ENCODE assay signal across 1 cellular context in the genomic region with DNA sequence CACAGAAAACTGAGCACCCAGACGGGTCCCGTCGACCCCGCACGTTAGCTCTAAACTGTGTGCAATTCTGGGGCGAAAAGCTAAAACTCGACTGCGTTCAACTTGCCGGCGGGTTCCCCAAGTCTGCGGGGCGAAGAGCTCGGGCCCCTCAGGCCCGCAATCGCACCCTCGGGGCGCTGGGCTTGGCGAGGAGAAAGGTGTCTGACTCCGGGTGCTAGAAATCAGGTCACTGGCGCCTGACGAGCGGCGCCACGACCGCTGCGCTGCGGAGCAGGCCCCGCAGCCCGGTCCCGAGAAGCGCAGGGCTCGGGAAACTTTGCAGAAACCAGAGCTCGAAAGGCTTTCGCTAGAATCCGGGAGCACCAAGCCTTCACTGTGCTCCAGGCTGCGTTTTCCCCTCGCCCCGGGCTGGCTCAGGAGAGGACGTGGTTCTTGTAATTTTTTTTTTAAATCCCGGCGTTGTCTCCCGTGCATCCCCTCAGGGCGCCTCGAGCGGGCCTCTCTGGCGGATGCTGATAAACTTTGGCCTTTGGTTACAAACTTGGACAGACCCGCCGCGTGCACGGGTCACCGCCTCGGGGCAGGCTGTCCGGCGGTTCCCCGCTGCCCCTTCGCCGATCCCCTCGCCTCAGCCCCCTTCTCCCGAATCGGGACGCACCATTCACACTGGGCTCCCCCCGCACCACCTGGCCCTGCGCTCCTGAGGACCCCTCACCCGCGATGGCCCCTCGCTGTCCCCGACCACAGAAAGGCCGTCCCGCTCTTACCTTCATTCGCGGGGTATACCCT.
TF ChIP-seq lines count a peak whose summit lies in the region.

No MANE protein-coding gene starts in this region.

TF ChIP-seq in H1, 55 proteins besides CTCF, POLR2A, EP300 and RAD21:
- no peak for TF ChIP-seq TAF7 (optimal IDR thresholded peaks at IDR 0.05; ENCODE audit: borderline replicate concordance, low read depth, low read length)
- no peak for TF ChIP-seq POLR2AphosphoS5 (IDR thresholded peaks at IDR 0.05; ENCODE audit: low read depth, low read length)
- no peak for TF ChIP-seq POU5F1 (IDR thresholded peaks at IDR 0.05; ENCODE audit: low read depth, low read length)
- TF ChIP-seq CREB1 (IDR thresholded peaks at IDR 0.05), result no peak
- no peak for TF ChIP-seq CHD2 (IDR thresholded peaks at IDR 0.05; ENCODE audit: low read length)
- no peak for TF ChIP-seq NANOG (IDR thresholded peaks at IDR 0.05; ENCODE audit: insufficient read depth, low read depth, low read length, poor library complexity, severe bottlenecking)
- no peak for TF ChIP-seq CBX5 (IDR thresholded peaks at IDR 0.05; ENCODE audit: low read depth, low read length)
- no peak for TF ChIP-seq KDM5A (IDR thresholded peaks at IDR 0.05; ENCODE audit: low read length)
- TF ChIP-seq, protein P1, sequence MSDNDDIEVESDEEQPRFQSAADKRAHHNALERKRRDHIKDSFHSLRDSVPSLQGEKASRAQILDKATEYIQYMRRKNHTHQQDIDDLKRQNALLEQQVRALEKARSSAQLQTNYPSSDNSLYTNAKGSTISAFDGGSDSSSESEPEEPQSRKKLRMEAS (IDR thresholded peaks at IDR 0.05), result peak; percentile 57
- TF ChIP-seq TCF12 (IDR thresholded peaks at IDR 0.05; ENCODE audit: low read depth, low read length), result no peak
- TF ChIP-seq GABPA (IDR thresholded peaks at IDR 0.05; ENCODE audit: borderline replicate concordance, insufficient read depth, low read length), result no peak
- no peak for TF ChIP-seq JUN (IDR thresholded peaks at IDR 0.05; ENCODE audit: low read depth, low read length)
- TF ChIP-seq CTBP2 (IDR thresholded peaks at IDR 0.05; ENCODE audit: borderline replicate concordance, insufficient read depth, insufficient read length, low read length), result no peak
- TF ChIP-seq SIX5 (IDR thresholded peaks at IDR 0.05; ENCODE audit: low read depth, low read length), result no peak
- TF ChIP-seq, protein P2, sequence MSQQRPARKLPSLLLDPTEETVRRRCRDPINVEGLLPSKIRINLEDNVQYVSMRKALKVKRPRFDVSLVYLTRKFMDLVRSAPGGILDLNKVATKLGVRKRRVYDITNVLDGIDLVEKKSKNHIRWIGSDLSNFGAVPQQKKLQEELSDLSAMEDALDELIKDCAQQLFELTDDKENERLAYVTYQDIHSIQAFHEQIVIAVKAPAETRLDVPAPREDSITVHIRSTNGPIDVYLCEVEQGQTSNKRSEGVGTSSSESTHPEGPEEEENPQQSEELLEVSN (IDR thresholded peaks at IDR 0.05), result peak; percentile 61; the same call in 1 of the 2 replicates
- TF ChIP-seq SIRT6 (IDR thresholded peaks at IDR 0.05; ENCODE audit: low read length), result no peak
- TF ChIP-seq, protein P3, sequence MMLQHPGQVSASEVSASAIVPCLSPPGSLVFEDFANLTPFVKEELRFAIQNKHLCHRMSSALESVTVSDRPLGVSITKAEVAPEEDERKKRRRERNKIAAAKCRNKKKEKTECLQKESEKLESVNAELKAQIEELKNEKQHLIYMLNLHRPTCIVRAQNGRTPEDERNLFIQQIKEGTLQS (IDR thresholded peaks at IDR 0.05; ENCODE audit: insufficient read depth, low read depth, low read length), result no peak
- no peak for TF ChIP-seq YY1 (IDR thresholded peaks at IDR 0.05; ENCODE audit: low read depth, low read length)
- peak; percentile 65 for TF ChIP-seq ASH2L (IDR thresholded peaks at IDR 0.05; ENCODE audit: low read length)
- TF ChIP-seq KDM1A (IDR thresholded peaks at IDR 0.05; ENCODE audit: borderline replicate concordance, low read length), result no peak
- TF ChIP-seq HDAC6 (IDR thresholded peaks at IDR 0.05; ENCODE audit: low read depth, low read length), result no peak
- 0 out of 2 replicates have a peak, but pooled peaks have one; percentile 52 for TF ChIP-seq PHF8 (conservative IDR thresholded peaks at IDR 0.05; ENCODE audit: low read depth, low read length)
- no peak for TF ChIP-seq TBP (IDR thresholded peaks at IDR 0.05; ENCODE audit: low read depth, low read length)
- 0 out of 4 replicates have a peak, but pooled peaks of 1 of the 2 experiments have one; percentile 43 for TF ChIP-seq HDAC2 (IDR thresholded peaks at IDR 0.05; ENCODE audit: borderline replicate concordance in 1 of 2, low read depth in 2 of 2, low read length in 2 of 2)
- TF ChIP-seq SAP30 (IDR thresholded peaks at IDR 0.05; ENCODE audit: insufficient read depth, insufficient replicate concordance, low read length), result no peak
- TF ChIP-seq EZH2 (IDR thresholded peaks at IDR 0.05; ENCODE audit: low read depth, low read length, severe bottlenecking), result peak; percentile 56
- no peak for TF ChIP-seq FOSL1 (IDR thresholded peaks at IDR 0.05; ENCODE audit: insufficient read depth, low read depth, low read length)
- peak; percentile 47 for TF ChIP-seq KDM4A (IDR thresholded peaks at IDR 0.05; ENCODE audit: low read depth, low read length, severe bottlenecking)
- TF ChIP-seq CHD1 (IDR thresholded peaks at IDR 0.05; ENCODE audit: low read depth, low read length), result no peak
- TF ChIP-seq, protein P4, sequence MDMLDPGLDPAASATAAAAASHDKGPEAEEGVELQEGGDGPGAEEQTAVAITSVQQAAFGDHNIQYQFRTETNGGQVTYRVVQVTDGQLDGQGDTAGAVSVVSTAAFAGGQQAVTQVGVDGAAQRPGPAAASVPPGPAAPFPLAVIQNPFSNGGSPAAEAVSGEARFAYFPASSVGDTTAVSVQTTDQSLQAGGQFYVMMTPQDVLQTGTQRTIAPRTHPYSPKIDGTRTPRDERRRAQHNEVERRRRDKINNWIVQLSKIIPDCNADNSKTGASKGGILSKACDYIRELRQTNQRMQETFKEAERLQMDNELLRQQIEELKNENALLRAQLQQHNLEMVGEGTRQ (IDR thresholded peaks at IDR 0.05; ENCODE audit: low read length), result no peak
- TF ChIP-seq SUZ12 (IDR thresholded peaks at IDR 0.05; ENCODE audit: low read length), result peak; percentile 54
- TF ChIP-seq SRF (IDR thresholded peaks at IDR 0.05; ENCODE audit: low read depth, low read length), result no peak
- no peak for TF ChIP-seq BRCA1 (IDR thresholded peaks at IDR 0.05; ENCODE audit: low read depth, low read length)
- no peak for TF ChIP-seq RBBP5 (IDR thresholded peaks at IDR 0.05; ENCODE audit: borderline replicate concordance, low read depth, low read length)
- TF ChIP-seq RNF2 (IDR thresholded peaks at IDR 0.05; ENCODE audit: borderline replicate concordance, low read depth, low read length, missing control alignments, poor library complexity, severe bottlenecking), result no peak
- TF ChIP-seq, protein P5, sequence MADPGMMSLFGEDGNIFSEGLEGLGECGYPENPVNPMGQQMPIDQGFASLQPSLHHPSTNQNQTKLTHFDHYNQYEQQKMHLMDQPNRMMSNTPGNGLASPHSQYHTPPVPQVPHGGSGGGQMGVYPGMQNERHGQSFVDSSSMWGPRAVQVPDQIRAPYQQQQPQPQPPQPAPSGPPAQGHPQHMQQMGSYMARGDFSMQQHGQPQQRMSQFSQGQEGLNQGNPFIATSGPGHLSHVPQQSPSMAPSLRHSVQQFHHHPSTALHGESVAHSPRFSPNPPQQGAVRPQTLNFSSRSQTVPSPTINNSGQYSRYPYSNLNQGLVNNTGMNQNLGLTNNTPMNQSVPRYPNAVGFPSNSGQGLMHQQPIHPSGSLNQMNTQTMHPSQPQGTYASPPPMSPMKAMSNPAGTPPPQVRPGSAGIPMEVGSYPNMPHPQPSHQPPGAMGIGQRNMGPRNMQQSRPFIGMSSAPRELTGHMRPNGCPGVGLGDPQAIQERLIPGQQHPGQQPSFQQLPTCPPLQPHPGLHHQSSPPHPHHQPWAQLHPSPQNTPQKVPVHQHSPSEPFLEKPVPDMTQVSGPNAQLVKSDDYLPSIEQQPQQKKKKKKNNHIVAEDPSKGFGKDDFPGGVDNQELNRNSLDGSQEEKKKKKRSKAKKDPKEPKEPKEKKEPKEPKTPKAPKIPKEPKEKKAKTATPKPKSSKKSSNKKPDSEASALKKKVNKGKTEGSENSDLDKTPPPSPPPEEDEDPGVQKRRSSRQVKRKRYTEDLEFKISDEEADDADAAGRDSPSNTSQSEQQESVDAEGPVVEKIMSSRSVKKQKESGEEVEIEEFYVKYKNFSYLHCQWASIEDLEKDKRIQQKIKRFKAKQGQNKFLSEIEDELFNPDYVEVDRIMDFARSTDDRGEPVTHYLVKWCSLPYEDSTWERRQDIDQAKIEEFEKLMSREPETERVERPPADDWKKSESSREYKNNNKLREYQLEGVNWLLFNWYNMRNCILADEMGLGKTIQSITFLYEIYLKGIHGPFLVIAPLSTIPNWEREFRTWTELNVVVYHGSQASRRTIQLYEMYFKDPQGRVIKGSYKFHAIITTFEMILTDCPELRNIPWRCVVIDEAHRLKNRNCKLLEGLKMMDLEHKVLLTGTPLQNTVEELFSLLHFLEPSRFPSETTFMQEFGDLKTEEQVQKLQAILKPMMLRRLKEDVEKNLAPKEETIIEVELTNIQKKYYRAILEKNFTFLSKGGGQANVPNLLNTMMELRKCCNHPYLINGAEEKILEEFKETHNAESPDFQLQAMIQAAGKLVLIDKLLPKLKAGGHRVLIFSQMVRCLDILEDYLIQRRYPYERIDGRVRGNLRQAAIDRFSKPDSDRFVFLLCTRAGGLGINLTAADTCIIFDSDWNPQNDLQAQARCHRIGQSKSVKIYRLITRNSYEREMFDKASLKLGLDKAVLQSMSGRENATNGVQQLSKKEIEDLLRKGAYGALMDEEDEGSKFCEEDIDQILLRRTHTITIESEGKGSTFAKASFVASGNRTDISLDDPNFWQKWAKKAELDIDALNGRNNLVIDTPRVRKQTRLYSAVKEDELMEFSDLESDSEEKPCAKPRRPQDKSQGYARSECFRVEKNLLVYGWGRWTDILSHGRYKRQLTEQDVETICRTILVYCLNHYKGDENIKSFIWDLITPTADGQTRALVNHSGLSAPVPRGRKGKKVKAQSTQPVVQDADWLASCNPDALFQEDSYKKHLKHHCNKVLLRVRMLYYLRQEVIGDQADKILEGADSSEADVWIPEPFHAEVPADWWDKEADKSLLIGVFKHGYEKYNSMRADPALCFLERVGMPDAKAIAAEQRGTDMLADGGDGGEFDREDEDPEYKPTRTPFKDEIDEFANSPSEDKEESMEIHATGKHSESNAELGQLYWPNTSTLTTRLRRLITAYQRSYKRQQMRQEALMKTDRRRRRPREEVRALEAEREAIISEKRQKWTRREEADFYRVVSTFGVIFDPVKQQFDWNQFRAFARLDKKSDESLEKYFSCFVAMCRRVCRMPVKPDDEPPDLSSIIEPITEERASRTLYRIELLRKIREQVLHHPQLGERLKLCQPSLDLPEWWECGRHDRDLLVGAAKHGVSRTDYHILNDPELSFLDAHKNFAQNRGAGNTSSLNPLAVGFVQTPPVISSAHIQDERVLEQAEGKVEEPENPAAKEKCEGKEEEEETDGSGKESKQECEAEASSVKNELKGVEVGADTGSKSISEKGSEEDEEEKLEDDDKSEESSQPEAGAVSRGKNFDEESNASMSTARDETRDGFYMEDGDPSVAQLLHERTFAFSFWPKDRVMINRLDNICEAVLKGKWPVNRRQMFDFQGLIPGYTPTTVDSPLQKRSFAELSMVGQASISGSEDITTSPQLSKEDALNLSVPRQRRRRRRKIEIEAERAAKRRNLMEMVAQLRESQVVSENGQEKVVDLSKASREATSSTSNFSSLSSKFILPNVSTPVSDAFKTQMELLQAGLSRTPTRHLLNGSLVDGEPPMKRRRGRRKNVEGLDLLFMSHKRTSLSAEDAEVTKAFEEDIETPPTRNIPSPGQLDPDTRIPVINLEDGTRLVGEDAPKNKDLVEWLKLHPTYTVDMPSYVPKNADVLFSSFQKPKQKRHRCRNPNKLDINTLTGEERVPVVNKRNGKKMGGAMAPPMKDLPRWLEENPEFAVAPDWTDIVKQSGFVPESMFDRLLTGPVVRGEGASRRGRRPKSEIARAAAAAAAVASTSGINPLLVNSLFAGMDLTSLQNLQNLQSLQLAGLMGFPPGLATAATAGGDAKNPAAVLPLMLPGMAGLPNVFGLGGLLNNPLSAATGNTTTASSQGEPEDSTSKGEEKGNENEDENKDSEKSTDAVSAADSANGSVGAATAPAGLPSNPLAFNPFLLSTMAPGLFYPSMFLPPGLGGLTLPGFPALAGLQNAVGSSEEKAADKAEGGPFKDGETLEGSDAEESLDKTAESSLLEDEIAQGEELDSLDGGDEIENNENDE (IDR thresholded peaks at IDR 0.05; ENCODE audit: insufficient replicate concordance, low read length), result no peak
- TF ChIP-seq SP1 (IDR thresholded peaks at IDR 0.05; ENCODE audit: low read depth, low read length), result no peak
